29 cellular contexts compared by ENCODE assay signal in the genomic region with DNA sequence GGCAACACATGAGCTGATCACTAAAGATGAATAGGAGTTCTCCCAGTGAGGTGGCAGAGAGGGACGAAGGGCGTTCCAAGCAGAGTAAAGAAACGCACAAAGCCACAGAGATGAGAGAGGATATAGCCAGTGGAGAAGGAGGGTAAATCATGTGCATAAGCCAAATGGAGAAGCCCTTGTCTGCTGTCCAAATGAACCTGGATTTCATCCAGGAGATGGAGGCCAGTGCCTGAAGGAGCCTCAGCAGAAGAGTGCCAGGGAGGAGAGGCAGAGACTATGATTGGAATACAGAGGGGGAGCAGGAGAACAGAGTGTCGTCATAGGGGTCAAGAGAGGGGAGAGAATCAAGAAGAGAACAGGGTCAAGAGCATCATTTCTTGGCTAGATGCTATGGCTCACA. TPM values are rescaled to one million over a fixed set of nuclear protein-coding genes. Genes with fewer than 3 reads are reported as not detected.
"Had no signal": no experiment of that assay in that cellular context is flagged by ENCODE, and none has a peak within 500 bp of the region (broad histone marks: within the 10 kb centered on the region; RNA-seq: fewer than 3 reads in every experiment).

No MANE protein-coding gene starts in this region.

- H3K27me3 ChIP-seq: heart left ventricle, neural progenitor cell, pancreas, spleen, tibial artery, upper lobe of right lung, vagina had no signal

- H3K9me3 ChIP-seq: heart left ventricle, mucosa of descending colon, pancreas, psoas muscle, tibial artery, upper lobe of right lung, vagina had no signal

- H2AFZ ChIP-seq: neural progenitor cell had no signal

- H3K9me3 Mint-ChIP-seq: endodermal cell, natural killer cell, neural progenitor cell had no signal

- H3K36me3 Mint-ChIP-seq: natural killer cell; neural progenitor cell; stimulated activated memory B cell treated with anti-CD40 and anti-IgM and Interleukin-4, amounts not matched to agents 10 μg/mL and 1 μg/mL and 100 μg/mL, for 72 hours had no signal

- ATAC-seq: esophagus mucosa; heart left ventricle; left lobe of liver; mucosa of descending colon; natural killer cell; pancreas; psoas muscle; sciatic nerve; stimulated activated memory B cell treated with anti-CD40 and anti-IgM and Interleukin-4, amounts not matched to agents 10 μg/mL and 1 μg/mL and 100 μg/mL, for 72 hours; upper lobe of right lung had no signal

- H3K4me2 ChIP-seq: neural progenitor cell had no signal

- H3K4me3 Mint-ChIP-seq: endodermal cell; natural killer cell; neural progenitor cell; stimulated activated memory B cell treated with anti-CD40 and anti-IgM and Interleukin-4, amounts not matched to agents 10 μg/mL and 1 μg/mL and 100 μg/mL, for 72 hours; stimulated activated naive CD8-positive, alpha-beta T cell treated with anti-CD3 and anti-CD28 coated beads, Interleukin-15, Interleukin-2, amounts not matched to agents 100 ng/mL and 50 ng/mL, for 24 hours had no signal

- H3K4me1 Mint-ChIP-seq: natural killer cell; stimulated activated memory B cell treated with anti-CD40 and anti-IgM and Interleukin-4, amounts not matched to agents 10 μg/mL and 1 μg/mL and 100 μg/mL, for 72 hours had no signal

- FAIRE-seq: frontal cortex, islet of Langerhans, pancreas had no signal

- H3K4me3 ChIP-seq: coronary artery, heart left ventricle, mucosa of descending colon, neural progenitor cell, pancreas, psoas muscle, spleen, tibial artery, upper lobe of right lung, vagina had no signal

- H3K36me3 ChIP-seq: heart left ventricle, neural progenitor cell, pancreas, spleen, tibial artery, upper lobe of right lung, vagina had no signal

- H3K27me3 Mint-ChIP-seq: stimulated activated memory B cell treated with anti-CD40 and anti-IgM and Interleukin-4, amounts not matched to agents 10 μg/mL and 1 μg/mL and 100 μg/mL, for 72 hours; stimulated activated naive CD8-positive, alpha-beta T cell treated with anti-CD3 and anti-CD28 coated beads, Interleukin-15, Interleukin-2, amounts not matched to agents 100 ng/mL and 50 ng/mL, for 24 hours had no signal

- DNase-seq: effector CD4-positive, alpha-beta T cell; endodermal cell; heart left ventricle; hippocampal formation; mammary epithelial cell; mucosa of descending colon; natural killer cell; pancreas; psoas muscle; retina; spleen; stimulated activated CD4-positive, alpha-beta T cell treated with anti-CD3 and anti-CD28 coated beads, Interleukin-15, amount 100 ng/mL, for 24 hours; stimulated activated CD4-positive, alpha-beta T cell treated with anti-CD3 and anti-CD28 coated beads, Interleukin-1b, Interleukin-23, amount 100 ng/mL, for 48 hours; stimulated activated CD4-positive, alpha-beta T cell treated with anti-CD3 and anti-CD28 coated beads, Interleukin-4, amount 100 ng/mL, for 24 hours; tibial artery; upper lobe of right lung had no signal

- H3K27ac Mint-ChIP-seq: endodermal cell; natural killer cell; neural progenitor cell; stimulated activated memory B cell treated with anti-CD40 and anti-IgM and Interleukin-4, amounts not matched to agents 10 μg/mL and 1 μg/mL and 100 μg/mL, for 72 hours; stimulated activated naive CD8-positive, alpha-beta T cell treated with anti-CD3 and anti-CD28 coated beads, Interleukin-15, Interleukin-2, amounts not matched to agents 100 ng/mL and 50 ng/mL, for 24 hours had no signal

- H3K9ac ChIP-seq: neural progenitor cell had no signal

- H3K27ac ChIP-seq: coronary artery, heart left ventricle, neural progenitor cell, pancreas, psoas muscle, spleen, tibial artery, upper lobe of right lung, vagina had no signal

- H3K4me1 ChIP-seq: neural progenitor cell, pancreas, psoas muscle, vagina had no signal

RNA-seq across cellular contexts. Expression of gene STPG4, which starts 48.9 kb away (rescaled TPM):
- total RNA-seq: glomerular endothelial cell, left lobe of liver, pancreas, psoas muscle, skeletal muscle tissue, upper lobe of right lung had no signal
- polyA plus RNA-seq: fibroblast of lung, heart left ventricle, mammary epithelial cell, pancreas had no signal
